1 cellular context compared by ENCODE assay signal in genomic region chr1:93844262-93845045, GRCh38.
TF ChIP-seq lines count a peak whose summit lies in the region.

No MANE protein-coding gene starts in this region.

TF ChIP-seq in K562, 482 proteins besides CTCF, POLR2A, EP300 and RAD21 (continued from another document and continues in another):
- TF ChIP-seq BCLAF1 (IDR thresholded peaks at IDR 0.05; ENCODE audit: borderline replicate concordance in 1 of 2, control insufficient read depth in 1 of 2, low read depth in 2 of 2, low read length in 1 of 2): no peak
- TF ChIP-seq CTBP1 (IDR thresholded peaks at IDR 0.05; ENCODE audit: borderline replicate concordance): peak; percentile 47; the same call in 1 of the 2 replicates
- no peak for TF ChIP-seq RBM17 (IDR thresholded peaks at IDR 0.05; ENCODE audit: borderline replicate concordance, low read depth, low read length)
- no peak for TF ChIP-seq PHB (CRISPR knock-in tag; IDR thresholded peaks at IDR 0.05)
- TF ChIP-seq ZFX (CRISPR knock-in tag; IDR thresholded peaks at IDR 0.05): no peak
- no peak for TF ChIP-seq MLLT1 (IDR thresholded peaks at IDR 0.05)
- TF ChIP-seq ARID3A (IDR thresholded peaks at IDR 0.05; ENCODE audit: borderline replicate concordance, low read depth, low read length): 0 out of 2 replicates have a peak, but pooled peaks have one; percentile 45
- peak; percentile 37; the same call in 1 of the 2 replicates for TF ChIP-seq STAT5A (IDR thresholded peaks at IDR 0.05; ENCODE audit: borderline replicate concordance, low read length)
- no peak for TF ChIP-seq FUS (optimal IDR thresholded peaks at IDR 0.05; ENCODE audit: low read depth, low read length)
- no peak for TF ChIP-seq TAF15 (IDR thresholded peaks at IDR 0.05; ENCODE audit: low read depth, low read length)
- no peak for TF ChIP-seq TGIF2 (CRISPR knock-in tag; IDR thresholded peaks at IDR 0.05)
- TF ChIP-seq ZNF609 (CRISPR knock-in tag; IDR thresholded peaks at IDR 0.05; ENCODE audit: borderline replicate concordance): no peak
- no peak for TF ChIP-seq TBL1XR1 (IDR thresholded peaks at IDR 0.05; ENCODE audit: low read length in 2 of 2)
- peak; percentile 23; the same call in 1 of the 2 replicates for TF ChIP-seq NCOR1 (IDR thresholded peaks at IDR 0.05)
- TF ChIP-seq LARP7 (IDR thresholded peaks at IDR 0.05): peak; percentile 39; the same call in 1 of the 2 replicates
- TF ChIP-seq PREB (CRISPR knock-in tag; IDR thresholded peaks at IDR 0.05): no peak
- TF ChIP-seq MTA1 (IDR thresholded peaks at IDR 0.05; ENCODE audit: borderline replicate concordance): no peak
- TF ChIP-seq FOXO4 (CRISPR knock-in tag; IDR thresholded peaks at IDR 0.05): no peak
- no peak for TF ChIP-seq ZNF174 (CRISPR knock-in tag; IDR thresholded peaks at IDR 0.05)
- peak; percentile 69 for TF ChIP-seq TAL1 (IDR thresholded peaks at IDR 0.05)
- no peak for TF ChIP-seq KLF1 (tag; IDR thresholded peaks at IDR 0.05)
- no peak for TF ChIP-seq CREBBP (IDR thresholded peaks at IDR 0.05; ENCODE audit: low read depth, low read length)
- TF ChIP-seq ARID2 (IDR thresholded peaks at IDR 0.05): no peak
- TF ChIP-seq FOXM1 (IDR thresholded peaks at IDR 0.05; ENCODE audit: low read depth): no peak
- TF ChIP-seq FOXM1 (CRISPR knock-in tag; IDR thresholded peaks at IDR 0.05; ENCODE audit: low read depth): no peak
- TF ChIP-seq NCOA2 (IDR thresholded peaks at IDR 0.05; ENCODE audit: partially characterized antibody in 2 of 2): no peak
- no peak for TF ChIP-seq FOS (IDR thresholded peaks at IDR 0.05; ENCODE audit: extremely low read depth, insufficient read length)
- TF ChIP-seq CEBPG (CRISPR knock-in tag; IDR thresholded peaks at IDR 0.05): no peak; the same call in 1 of the 2 replicates
- peak; percentile 30 to 80; a peak in 3 of 4 replicates for TF ChIP-seq CEBPG (tag; conservative IDR thresholded peaks at IDR 0.05 in 1 of 2, IDR thresholded peaks at IDR 0.05 in 1 of 2)
- no peak for TF ChIP-seq MEF2A (IDR thresholded peaks at IDR 0.05; ENCODE audit: control insufficient read depth, low read depth, low read length)
- TF ChIP-seq NUFIP1 (IDR thresholded peaks at IDR 0.05; ENCODE audit: partially characterized antibody): no peak
- TF ChIP-seq RNF2 (IDR thresholded peaks at IDR 0.05): no peak
- TF ChIP-seq SMARCA5 (IDR thresholded peaks at IDR 0.05): no peak
- no peak for TF ChIP-seq ETV6 (IDR thresholded peaks at IDR 0.05; ENCODE audit: borderline replicate concordance in 1 of 2, low read depth in 2 of 2, low read length in 1 of 2)
- TF ChIP-seq ETV6 (CRISPR knock-in tag; IDR thresholded peaks at IDR 0.05; ENCODE audit: borderline replicate concordance): no peak
- TF ChIP-seq TFAP4 (CRISPR knock-in tag; IDR thresholded peaks at IDR 0.05; ENCODE audit: borderline replicate concordance): no peak
- no peak for TF ChIP-seq EZH2 (IDR thresholded peaks at IDR 0.05; ENCODE audit: borderline replicate concordance, low read depth, low read length)
- TF ChIP-seq GTF2A2 (tag; IDR thresholded peaks at IDR 0.05): no peak
- no peak for TF ChIP-seq THRB (CRISPR knock-in tag; conservative IDR thresholded peaks at IDR 0.05)
- TF ChIP-seq BRF1 (IDR thresholded peaks at IDR 0.05; ENCODE audit: borderline replicate concordance, extremely low read depth, insufficient read length): no peak
- no peak for TF ChIP-seq ZNF644 (tag; IDR thresholded peaks at IDR 0.05; ENCODE audit: low read depth)
- TF ChIP-seq PCBP2 (IDR thresholded peaks at IDR 0.05; ENCODE audit: low read depth, low read length, poor library complexity, severe bottlenecking): no peak
- TF ChIP-seq ZEB2 (IDR thresholded peaks at IDR 0.05): 0 out of 2 replicates have a peak, but pooled peaks have one; percentile 30
- TF ChIP-seq MECOM (CRISPR knock-in tag; IDR thresholded peaks at IDR 0.05): no peak
- no peak for TF ChIP-seq EP400 (IDR thresholded peaks at IDR 0.05)
- TF ChIP-seq ZNF274 (IDR thresholded peaks at IDR 0.05; ENCODE audit: borderline replicate concordance, low read depth, low read length): no peak
- 0 out of 2 replicates have a peak, but pooled peaks have one; percentile 24 for TF ChIP-seq HMBOX1 (IDR thresholded peaks at IDR 0.05)
- no peak for TF ChIP-seq ILF3 (IDR thresholded peaks at IDR 0.05; ENCODE audit: borderline replicate concordance)
- peak; percentile 35; the same call in 1 of the 2 replicates for TF ChIP-seq PHB2 (IDR thresholded peaks at IDR 0.05; ENCODE audit: low read depth)
- no peak for TF ChIP-seq HES1 (IDR thresholded peaks at IDR 0.05; ENCODE audit: low read depth)
- TF ChIP-seq ELF2 (CRISPR knock-in tag; IDR thresholded peaks at IDR 0.05): no peak
- TF ChIP-seq PML (IDR thresholded peaks at IDR 0.05; ENCODE audit: low read length): 0 out of 2 replicates have a peak, but pooled peaks have one; percentile 29
- peak; percentile 65 for TF ChIP-seq TCF3 (CRISPR knock-in tag; IDR thresholded peaks at IDR 0.05)
- no peak for TF ChIP-seq PURB (CRISPR knock-in tag; IDR thresholded peaks at IDR 0.05; ENCODE audit: low read depth)
